Comparison of ENCODE assay signal across 12 cellular contexts in the genomic region with DNA sequence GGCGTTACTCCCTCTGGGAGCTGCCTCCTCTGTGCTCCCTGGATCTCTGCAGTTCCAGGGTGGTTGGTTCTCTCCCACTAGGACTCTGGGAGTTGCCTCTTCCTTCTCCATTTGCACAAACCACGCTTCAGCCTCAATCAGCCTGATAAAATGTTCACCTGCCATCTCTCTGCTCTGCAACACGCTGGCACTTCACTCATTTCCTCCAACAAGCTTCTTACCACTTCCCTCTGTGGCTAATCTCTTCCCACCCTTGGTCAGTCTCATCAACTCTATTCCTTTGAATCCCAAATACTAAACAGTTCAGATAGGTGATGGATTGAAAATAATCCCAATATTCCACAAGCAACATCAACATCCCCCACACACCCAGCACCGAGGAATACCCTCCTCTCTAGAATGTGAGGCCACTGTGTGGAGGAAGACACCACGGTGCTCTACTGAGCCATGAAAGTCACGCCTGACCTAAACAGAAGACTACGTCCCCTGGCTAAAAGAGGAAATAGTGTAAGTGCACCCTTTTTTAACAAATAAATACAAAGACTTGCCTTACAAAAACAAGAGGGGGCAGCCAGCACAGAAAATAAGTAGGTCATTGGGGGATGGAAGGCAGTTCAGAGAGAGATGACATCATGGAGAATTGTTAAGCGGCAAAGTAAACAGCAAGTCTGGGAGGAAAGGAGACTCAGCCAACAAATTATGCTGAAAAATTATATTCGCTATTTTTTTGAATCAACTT. TPM values are rescaled to one million over a fixed set of nuclear protein-coding genes. Genes with fewer than 3 reads are reported as not detected.
A peak's percentile ranks its signal among the peaks of the same experiment; 100 is the strongest.
DNase-seq lines count a peak whose midpoint lies in the region; ATAC-seq lines count a peak whose summit lies in the region.
"Had no signal": no experiment of that assay in that cellular context is flagged by ENCODE, and none has a peak within 500 bp of the region (broad histone marks: within the 10 kb centered on the region; RNA-seq: fewer than 3 reads in every experiment).

No MANE protein-coding gene starts in this region.

- H3K27ac ChIP-seq in BLaER1 (peak overlapping the region; percentile 47), SJCRH30 (no peak overlapping the region)

- no peaks in the 10 kb centered on the region for H3K27me3 ChIP-seq in BLaER1
- H3K27me3 ChIP-seq in SJCRH30: no peaks in the 10 kb centered on the region

- H3K4me3 Mint-ChIP-seq in T-helper 17 cell: peak overlapping the region; percentile 5
- H3K4me3 Mint-ChIP-seq: activated naive CD8-positive, alpha-beta T cell treated with anti-CD3 and anti-CD28 coated beads for 36 hours had no signal

- no peaks in the 10 kb centered on the region for H4K20me1 ChIP-seq in BLaER1

- ATAC-seq in GM19397 (IDR thresholded peaks at IDR 0.05; ENCODE audit: unreplicated experiment): peak; percentile 65
- ATAC-seq in T-helper 17 cell: peak; percentile 62
- ATAC-seq in GM21825 (IDR thresholded peaks at IDR 0.05; ENCODE audit: unreplicated experiment): no peak
- ATAC-seq: PC-3 had no signal

- peak overlapping the region; percentile 44 for H3K4me2 ChIP-seq in BLaER1

- no peak overlapping the region for H3K27ac Mint-ChIP-seq in T-helper 17 cell

- peaks cover 14% of the 10 kb centered on the region for H3K27me3 Mint-ChIP-seq in T-helper 17 cell

- H3K4me1 ChIP-seq in BLaER1: peaks cover 36% of the 10 kb centered on the region
- H3K4me1 ChIP-seq in SJCRH30: peaks cover 37% of the 10 kb centered on the region

- no peak overlapping the region for H3K9ac ChIP-seq in BLaER1

- DNase-seq in T-helper 17 cell (no peak), islet precursor cell (peak; percentile 22), SJCRH30 (no peak), NCI-H446 (lab: John Stamatoyannopoulos, UW) (no peak)
- no peak for DNase-seq in stimulated activated CD4-positive, alpha-beta T cell treated with anti-CD3 and anti-CD28 coated beads, Interleukin-2, amount 100 ng/mL, for 24 hours
- DNase-seq: activated naive CD8-positive, alpha-beta T cell treated with anti-CD3 and anti-CD28 coated beads for 36 hours; PC-3; stimulated activated CD4-positive, alpha-beta T cell treated with anti-CD3 and anti-CD28 coated beads, Interleukin-4, amount 100 ng/mL, for 4 hours had no signal

- no peaks in the 10 kb centered on the region for H3K36me3 ChIP-seq in BLaER1
- H3K36me3 ChIP-seq in SJCRH30: no peaks in the 10 kb centered on the region

- H3K4me3 ChIP-seq in BLaER1: no peak overlapping the region
- no peak overlapping the region for H3K4me3 ChIP-seq in SJCRH30

- peaks cover 2% of the 10 kb centered on the region for H3K36me3 Mint-ChIP-seq in T-helper 17 cell (ENCODE audit: low read depth)
- H3K36me3 Mint-ChIP-seq: activated naive CD8-positive, alpha-beta T cell treated with anti-CD3 and anti-CD28 coated beads for 36 hours had no signal

- H3K9me3 ChIP-seq in BLaER1 (peaks cover 15% of the 10 kb centered on the region), T-helper 17 cell (ENCODE audit: control insufficient read depth, low read length, poor library complexity, severe bottlenecking) (no peaks in the 10 kb centered on the region), SJCRH30 (replicated peaks) (no peaks in the 10 kb centered on the region)

- peaks cover 7% of the 10 kb centered on the region for H3K4me1 Mint-ChIP-seq in T-helper 17 cell
- H3K4me1 Mint-ChIP-seq: activated naive CD8-positive, alpha-beta T cell treated with anti-CD3 and anti-CD28 coated beads for 36 hours had no signal

RNA-seq across cellular contexts. Expression of gene FAM170B, which starts 1.9 kb away (rescaled TPM):
- total RNA-seq in T-helper 17 cell: not detected
- total RNA-seq in SJCRH30 (2014; rRNA removed; shearing (Covaris generic)): not detected in 2 replicates
- total RNA-seq: activated naive CD8-positive, alpha-beta T cell treated with anti-CD3 and anti-CD28 coated beads for 36 hours; epithelial cell of proximal tubule; PC-3 had no signal

RNA-seq across cellular contexts. Expression of gene VSTM4, which starts 20.4 kb away (rescaled TPM):
- total RNA-seq in T-helper 17 cell: not detected
- total RNA-seq in SJCRH30 (2014; rRNA removed; shearing (Covaris generic)): 7.1 and 7.2 TPM in 2 replicates
- total RNA-seq: activated naive CD8-positive, alpha-beta T cell treated with anti-CD3 and anti-CD28 coated beads for 36 hours; PC-3 had no signal

RNA-seq across cellular contexts. Expression of gene TMEM273, which starts 52.4 kb away (rescaled TPM):
- 10 to 100 TPM; 11.3 to 39.6 TPM for total RNA-seq in T-helper 17 cell
- total RNA-seq in SJCRH30 (2014; rRNA removed; shearing (Covaris generic)): 2.1 and 2.5 TPM in 2 replicates
- total RNA-seq: epithelial cell of proximal tubule, PC-3 had no signal
